Comparison of ENCODE assay signal across 8 cellular contexts in genomic region chr2:207531024-207531411, GRCh38. TPM values are rescaled to one million over a fixed set of nuclear protein-coding genes. Genes with fewer than 3 reads are reported as not detected.
DNase-seq lines count a peak whose midpoint lies in the region; ATAC-seq and TF ChIP-seq lines count a peak whose summit lies in the region.

No MANE protein-coding gene starts in this region.

- H3K9ac ChIP-seq in HUES64 (ENCODE audit: low read depth, low read length) (peak overlapping the region; percentile 90), iPS-15b (ENCODE audit: low read depth, low read length) (peak overlapping the region; percentile 66)

- H3K9me3 Mint-ChIP-seq in CD8-positive, alpha-beta T cell: no peaks in the 10 kb centered on the region
- H3K9me3 Mint-ChIP-seq in activated T-helper 17 cell treated with anti-CD3 and anti-CD28 coated beads, Interleukin-2, amount 50 U/mL, for 72 hours: peaks cover 3% of the 10 kb centered on the region

- DNase-seq in CD8-positive, alpha-beta T cell: peak in 1 of 7 experiments; percentile 13
- DNase-seq in stimulated activated CD4-positive, alpha-beta T cell treated with anti-CD3 and anti-CD28 coated beads, Interleukin-1b, Interleukin-23, amount 100 ng/mL, for 48 hours: peak; percentile 50
- DNase-seq in mucosa of gallbladder (ENCODE audit: low spot score) (no peak), anterior cingulate cortex (lab: John Stamatoyannopoulos, UW) (no peak)

- intact Hi-C loops in CD8-positive, alpha-beta T cell (cut with DNase I, micrococcal nuclease): loop anchor here (2.0 to 5.0 kb wide), 4 partner anchors 16 to 721 kb away; partner anchors contain the start of gene CCNYL1 (in 1 of the 2)

- peaks cover 58% of the 10 kb centered on the region for H3K4me1 ChIP-seq in CD8-positive, alpha-beta T cell (ENCODE audit: insufficient read depth, low read length)
- H3K4me1 ChIP-seq in HUES64 (ENCODE audit: insufficient read depth, low read length) (peaks cover 32% of the 10 kb centered on the region), iPS-15b (ENCODE audit: control insufficient read depth, insufficient read depth, low read length) (peaks cover 7% of the 10 kb centered on the region)

- H3K27ac Mint-ChIP-seq in CD8-positive, alpha-beta T cell: peak overlapping the region; percentile 97
- H3K27ac Mint-ChIP-seq in activated T-helper 17 cell treated with anti-CD3 and anti-CD28 coated beads, Interleukin-2, amount 50 U/mL, for 72 hours: peak overlapping the region; percentile 98

- no peaks in the 10 kb centered on the region for H3K27me3 ChIP-seq in CD8-positive, alpha-beta T cell (ENCODE audit: insufficient read depth, low read length)
- peaks cover 12% of the 10 kb centered on the region for H3K27me3 ChIP-seq in HUES64 (ENCODE audit: insufficient read depth, low read length)
- H3K27me3 ChIP-seq in iPS-15b (ENCODE audit: control insufficient read depth, insufficient read depth, low read length): peaks cover 13% of the 10 kb centered on the region

- H3K36me3 ChIP-seq in CD8-positive, alpha-beta T cell (ENCODE audit: insufficient read depth, low read length): no peaks in the 10 kb centered on the region
- H3K36me3 ChIP-seq in HUES64 (ENCODE audit: insufficient read depth, low read length) (peaks cover 5% of the 10 kb centered on the region; the same call in 1 of the 2 replicates), iPS-15b (ENCODE audit: control insufficient read depth, insufficient read depth, low read length) (no peaks in the 10 kb centered on the region)

- POLR2A ChIA-PET in CD8-positive, alpha-beta T cell (lab: Charles Lee): interaction anchor here (0.7 to 3.2 kb wide), 19 partner anchors 9 to 766 kb away, joined by 3 to 87 read pairs (median 5); partner anchors contain the start of genes CCNYL1, FASTKD2, KLF7 and MDH1B

- no peak for TF ChIP-seq CTCF in CD8-positive, alpha-beta T cell (IDR thresholded peaks at IDR 0.05)

- H3K9me3 ChIP-seq in CD8-positive, alpha-beta T cell (ENCODE audit: low read length): no peaks in the 10 kb centered on the region
- no peaks in the 10 kb centered on the region for H3K9me3 ChIP-seq in HUES64 (ENCODE audit: insufficient read depth, low read depth, low read length)
- no peaks in the 10 kb centered on the region for H3K9me3 ChIP-seq in iPS-15b (ENCODE audit: control insufficient read depth, insufficient read depth, low read length)

- peaks cover 13% of the 10 kb centered on the region for H3K36me3 Mint-ChIP-seq in CD8-positive, alpha-beta T cell
- peaks cover 73% of the 10 kb centered on the region for H3K36me3 Mint-ChIP-seq in activated T-helper 17 cell treated with anti-CD3 and anti-CD28 coated beads, Interleukin-2, amount 50 U/mL, for 72 hours (ENCODE audit: low read depth)

- H3K4me3 Mint-ChIP-seq in CD8-positive, alpha-beta T cell: peak overlapping the region; percentile 85
- peak overlapping the region; percentile 69 for H3K4me3 Mint-ChIP-seq in activated T-helper 17 cell treated with anti-CD3 and anti-CD28 coated beads, Interleukin-2, amount 50 U/mL, for 72 hours

- H3K27me3 Mint-ChIP-seq in CD8-positive, alpha-beta T cell (ENCODE audit: low read depth): no peaks in the 10 kb centered on the region
- no peaks in the 10 kb centered on the region for H3K27me3 Mint-ChIP-seq in activated T-helper 17 cell treated with anti-CD3 and anti-CD28 coated beads, Interleukin-2, amount 50 U/mL, for 72 hours

- ATAC-seq in CD8-positive, alpha-beta T cell: no peak
- no peak for ATAC-seq in activated T-helper 17 cell treated with anti-CD3 and anti-CD28 coated beads, Interleukin-2, amount 50 U/mL, for 72 hours (replicated peaks)
- no peak for ATAC-seq in GM21737 (IDR thresholded peaks at IDR 0.05; ENCODE audit: unreplicated experiment)

- H3K4me3 ChIP-seq in CD8-positive, alpha-beta T cell (ENCODE audit: low read depth, low read length): peak overlapping the region; percentile 68
- H3K4me3 ChIP-seq in HUES64 (ENCODE audit: low read length) (peak overlapping the region; percentile 86), iPS-15b (ENCODE audit: low read depth, low read length) (peak overlapping the region; percentile 80)

- 3% methylated on average over 10 of the region's 11 CpGs for WGBS in HUES64

- peak overlapping the region; percentile 85 for H3K27ac ChIP-seq in CD8-positive, alpha-beta T cell (ENCODE audit: low read depth, low read length)
- H3K27ac ChIP-seq in HUES64 (ENCODE audit: low read depth, low read length): no peak overlapping the region

- CTCF ChIA-PET in CD8-positive, alpha-beta T cell (lab: Charles Lee): interaction anchor here (0.7 to 1.6 kb wide), 5 partner anchors 10 to 94 kb away, joined by 3 to 4 read pairs (median 4); partner anchors contain the start of gene METTL21A

- peaks cover 68% of the 10 kb centered on the region for H3K4me1 Mint-ChIP-seq in CD8-positive, alpha-beta T cell (ENCODE audit: low read depth)
- peaks cover 32% of the 10 kb centered on the region for H3K4me1 Mint-ChIP-seq in activated T-helper 17 cell treated with anti-CD3 and anti-CD28 coated beads, Interleukin-2, amount 50 U/mL, for 72 hours

RNA-seq across cellular contexts. Expression of gene CREB1, which starts 1.3 kb away (rescaled TPM):
- total RNA-seq in CD8-positive, alpha-beta T cell: 10 to 100 TPM; 43.9 to 51.4 TPM
- 46.1 TPM for polyA plus RNA-seq in HUES64 (2013, experiment 1 of 2)
- polyA plus RNA-seq in HUES64 (2013, experiment 2 of 2): 52.7 TPM
- total RNA-seq in activated T-helper 17 cell treated with anti-CD3 and anti-CD28 coated beads, Interleukin-2, amount 50 U/mL, for 72 hours: 10 to 100 TPM; 84.2 to 97.5 TPM
- total RNA-seq in mucosa of gallbladder: 65.4 TPM
